Comparison of ENCODE assay signal across 7 cellular contexts in genomic region chr9:105694848-105695581, GRCh38. TPM values are rescaled to one million over a fixed set of nuclear protein-coding genes. Genes with fewer than 3 reads are reported as not detected.
DNase-seq lines count a peak whose midpoint lies in the region; ATAC-seq, FAIRE-seq and TF ChIP-seq lines count a peak whose summit lies in the region.

No MANE protein-coding gene starts in this region.

- TF ChIP-seq CTCF in GM13977 (IDR thresholded peaks at IDR 0.05; ENCODE audit: extremely low read depth, insufficient read depth, missing control alignments) (no peak), WERI-Rb-1 (IDR thresholded peaks at IDR 0.05; ENCODE audit: low read depth, low read length) (no peak), bronchial epithelial cell (IDR thresholded peaks at IDR 0.05; ENCODE audit: insufficient read depth, low read length, severe bottlenecking) (no peak), keratinocyte (optimal IDR thresholded peaks at IDR 0.05 in 1 of 3, IDR thresholded peaks at IDR 0.05 in 1 of 3, conservative IDR thresholded peaks at IDR 0.05 in 1 of 3; ENCODE audit: extremely low read depth in 1 of 3, insufficient read depth in 2 of 3, low read length in 3 of 3) (no peak)

- H3K4me1 ChIP-seq in keratinocyte (ENCODE audit: control insufficient read depth, extremely low read depth, insufficient read depth, low read length): peaks cover 14% of the 10 kb centered on the region

- H3K36me3 ChIP-seq in WERI-Rb-1 (peaks cover 10% of the 10 kb centered on the region), bronchial epithelial cell (ENCODE audit: control insufficient read depth, insufficient read depth, low read length) (no peaks in the 10 kb centered on the region), keratinocyte (ENCODE audit: control insufficient read depth in 2 of 2, extremely low read depth in 1 of 2, insufficient read depth in 2 of 2, low read length in 2 of 2) (no peaks in the 10 kb centered on the region)

- H2AFZ ChIP-seq in keratinocyte (ENCODE audit: control insufficient read depth, low read length): peak overlapping the region; percentile 95

- ATAC-seq in HG02610 (IDR thresholded peaks at IDR 0.05; ENCODE audit: unreplicated experiment): peak; percentile 54

- H3K27me3 ChIP-seq in WERI-Rb-1 (ENCODE audit: insufficient read depth, low read depth, severe bottlenecking) (no peaks in the 10 kb centered on the region), bronchial epithelial cell (ENCODE audit: control insufficient read depth, insufficient read depth, low read length) (no peaks in the 10 kb centered on the region), keratinocyte (ENCODE audit: control insufficient read depth, extremely low read depth, insufficient read depth, low read length) (peaks cover 2% of the 10 kb centered on the region)

- peak; percentile 66 for DNase-seq in GM13977 (ENCODE audit: low spot score)
- peak; percentile 73 for DNase-seq in MV-4-11 (lab: John Stamatoyannopoulos, UW)
- DNase-seq in WERI-Rb-1: peak; percentile 70
- peak; percentile 36 for DNase-seq in bronchial epithelial cell (ENCODE audit: low read depth)
- no peak for DNase-seq in keratinocyte (ENCODE audit: low read depth, low spot score)
- DNase-seq in stimulated activated CD4-positive, alpha-beta T cell treated with anti-CD3 and anti-CD28 coated beads, Interleukin-12 subunit alpha, Interleukin-12 subunit beta, amount 100 ng/mL, for 48 hours (ENCODE audit: low read depth in 2 of 3, low spot score in 1 of 3): peak; percentile 25 to 37 (median 37)

- FAIRE-seq in bronchial epithelial cell (lab: Jason Lieb, UNC) (no peak), keratinocyte (lab: Jason Lieb, UNC) (peak; percentile 43)

- peak overlapping the region; percentile 75 for H3K9ac ChIP-seq in keratinocyte (ENCODE audit: control insufficient read depth, extremely low read depth, insufficient read depth, low read length)

- in situ Hi-C loops in GM13977 (cut with MboI; ENCODE audit: low pct_unique_long_range_greater_than_20kb, low sequenced_read_pairs, unreplicated experiment): no loop called here

- H3K4me2 ChIP-seq in keratinocyte (ENCODE audit: control insufficient read depth, extremely low read depth, insufficient read depth, low read depth, low read length): peak overlapping the region; percentile 100

- no peaks in the 10 kb centered on the region for H3K9me1 ChIP-seq in keratinocyte (ENCODE audit: control insufficient read depth, extremely low read depth, insufficient read depth, low read length)

- dilution Hi-C loops in keratinocyte (cut with MboI; ENCODE audit: extremely low pct_ligation_motif_present, low sequenced_read_pairs): no loop called here

- no peaks in the 10 kb centered on the region for H4K20me1 ChIP-seq in keratinocyte (ENCODE audit: control insufficient read depth, extremely low read depth, insufficient read depth, low read length)

- H3K4me3 ChIP-seq in WERI-Rb-1 (ENCODE audit: low read depth, low read length): peak overlapping the region; percentile 68
- H3K4me3 ChIP-seq in bronchial epithelial cell (ENCODE audit: low read depth, low read length): peak overlapping the region; percentile 85
- H3K4me3 ChIP-seq in keratinocyte (ENCODE audit: control insufficient read depth in 2 of 3, extremely low read depth in 1 of 3, insufficient read depth in 2 of 3, low read depth in 1 of 3, low read length in 3 of 3): peak overlapping the region; percentile 85 to 93 (median 86)

- H3K79me2 ChIP-seq in keratinocyte (ENCODE audit: control insufficient read depth, insufficient read depth, low read length): peaks cover 2% of the 10 kb centered on the region

- H3K9me3 ChIP-seq in WERI-Rb-1 (ENCODE audit: severe bottlenecking) (no peaks in the 10 kb centered on the region), keratinocyte (ENCODE audit: control insufficient read depth, low read depth, low read length) (no peaks in the 10 kb centered on the region)

- H3K27ac ChIP-seq in WERI-Rb-1: peak overlapping the region; percentile 76
- H3K27ac ChIP-seq in keratinocyte (ENCODE audit: control insufficient read depth, insufficient read depth, low read length): peak overlapping the region; percentile 44

RNA-seq across cellular contexts. Expression of gene TMEM38B, which starts 0.7 kb away (rescaled TPM):
- total RNA-seq in bronchial epithelial cell: 19.6 and 34.5 TPM in 2 replicates
- 7.7 to 9.8 TPM (median 7.9 TPM) in 3 replicates for polyA plus RNA-seq in keratinocyte
- 9.1 TPM for polyA plus RNA-seq in keratinocyte (2011; ENCODE audit: low read depth)
- 4.6 and 7.1 TPM in 2 replicates for polyA plus RNA-seq in keratinocyte (2011; cell fraction: cytosol; rRNA removed)
- 6.1 and 7.8 TPM in 2 replicates for polyA plus RNA-seq in keratinocyte (2011; cell fraction: nucleus; rRNA removed)
- 5.1 and 16.7 TPM in 2 replicates for polyA plus RNA-seq in keratinocyte (2012; ENCODE audit: low replicate concordance)
- 1.2 to 8.9 TPM (median 8.1 TPM) in 3 replicates for polyA minus RNA-seq in keratinocyte
- polyA minus RNA-seq in keratinocyte (2011; cell fraction: cytosol; rRNA and poly(A)+ RNA removed): 11.7 TPM
- polyA minus RNA-seq in keratinocyte (2011; cell fraction: nucleus; rRNA and poly(A)+ RNA removed): 3.8 and 5.0 TPM in 2 replicates

RNA-seq across cellular contexts. Expression of gene TAL2, which starts 32.8 kb away (rescaled TPM):
- total RNA-seq in bronchial epithelial cell: 0.26 TPM in 1 of 2 replicates, not detected in the other
- polyA plus RNA-seq in keratinocyte: 0.10 to 0.30 TPM in 2 of 3 replicates, not detected in the other
- polyA plus RNA-seq in keratinocyte (2011; ENCODE audit: low read depth): not detected
- not detected in 2 replicates for polyA plus RNA-seq in keratinocyte (2011; cell fraction: cytosol; rRNA removed)
- polyA plus RNA-seq in keratinocyte (2011; cell fraction: nucleus; rRNA removed): 0.53 and 0.84 TPM in 2 replicates
- not detected in 2 replicates for polyA plus RNA-seq in keratinocyte (2012; ENCODE audit: low replicate concordance)
- polyA minus RNA-seq in keratinocyte: not detected in 3 replicates
- not detected for polyA minus RNA-seq in keratinocyte (2011; cell fraction: cytosol; rRNA and poly(A)+ RNA removed)
- not detected in 2 replicates for polyA minus RNA-seq in keratinocyte (2011; cell fraction: nucleus; rRNA and poly(A)+ RNA removed)
